ENCODE assay signal across 1 cellular context in the genomic region with DNA sequence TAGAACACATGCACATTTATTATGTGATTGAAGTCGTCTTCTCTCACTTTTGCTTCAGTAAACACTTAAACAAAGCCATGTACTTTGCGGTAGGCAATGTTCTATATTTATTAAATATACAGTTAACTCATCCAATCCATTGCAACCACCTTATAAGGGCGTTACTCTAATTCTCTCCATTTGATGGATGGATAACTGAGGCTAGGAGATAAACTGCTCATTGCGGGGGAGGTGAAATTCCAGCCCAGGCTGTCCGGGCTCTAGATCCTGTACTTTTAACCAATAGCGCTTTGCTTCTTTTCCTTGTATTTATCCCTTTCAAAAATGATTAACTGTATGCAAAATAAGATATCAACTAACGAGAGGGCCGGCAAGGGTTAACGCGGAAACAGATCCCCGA.
TF ChIP-seq lines count a peak whose summit lies in the region.

No MANE protein-coding gene starts in this region.

TF ChIP-seq in SK-N-SH treated with all-trans-retinoic acid at 6 μM for 48 hours, 23 proteins besides CTCF, POLR2A, EP300 and RAD21 (continued from another document):
- TF ChIP-seq POU6F1 (CRISPR knock-in tag; IDR thresholded peaks at IDR 0.05; ENCODE audit: borderline replicate concordance, low read depth) (no peak), ZC3H10 (CRISPR knock-in tag; IDR thresholded peaks at IDR 0.05) (no peak), ARNTL (CRISPR knock-in tag; IDR thresholded peaks at IDR 0.05; ENCODE audit: borderline replicate concordance, low read depth) (no peak), ZNF565 (CRISPR knock-in tag; conservative IDR thresholded peaks at IDR 0.05; ENCODE audit: low read depth) (no peak), ZNF70 (CRISPR knock-in tag; IDR thresholded peaks at IDR 0.05) (no peak), ISL1 (CRISPR knock-in tag; IDR thresholded peaks at IDR 0.05) (no peak), GLIS3 (CRISPR knock-in tag; IDR thresholded peaks at IDR 0.05) (no peak), CSDC2 (CRISPR knock-in tag; IDR thresholded peaks at IDR 0.05) (no peak), ESRRG (CRISPR knock-in tag; IDR thresholded peaks at IDR 0.05) (no peak), TOX (CRISPR knock-in tag; IDR thresholded peaks at IDR 0.05; ENCODE audit: borderline replicate concordance) (no peak), ZFP30 (CRISPR knock-in tag; IDR thresholded peaks at IDR 0.05) (no peak), ZNF8 (CRISPR knock-in tag; IDR thresholded peaks at IDR 0.05) (no peak), PPARA (CRISPR knock-in tag; IDR thresholded peaks at IDR 0.05; ENCODE audit: borderline replicate concordance) (no peak)
- TF ChIP-seq, protein P1, sequence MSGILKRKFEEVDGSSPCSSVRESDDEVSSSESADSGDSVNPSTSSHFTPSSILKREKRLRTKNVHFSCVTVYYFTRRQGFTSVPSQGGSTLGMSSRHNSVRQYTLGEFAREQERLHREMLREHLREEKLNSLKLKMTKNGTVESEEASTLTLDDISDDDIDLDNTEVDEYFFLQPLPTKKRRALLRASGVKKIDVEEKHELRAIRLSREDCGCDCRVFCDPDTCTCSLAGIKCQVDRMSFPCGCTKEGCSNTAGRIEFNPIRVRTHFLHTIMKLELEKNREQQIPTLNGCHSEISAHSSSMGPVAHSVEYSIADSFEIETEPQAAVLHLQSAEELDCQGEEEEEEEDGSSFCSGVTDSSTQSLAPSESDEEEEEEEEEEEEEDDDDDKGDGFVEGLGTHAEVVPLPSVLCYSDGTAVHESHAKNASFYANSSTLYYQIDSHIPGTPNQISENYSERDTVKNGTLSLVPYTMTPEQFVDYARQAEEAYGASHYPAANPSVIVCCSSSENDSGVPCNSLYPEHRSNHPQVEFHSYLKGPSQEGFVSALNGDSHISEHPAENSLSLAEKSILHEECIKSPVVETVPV (CRISPR knock-in tag; IDR thresholded peaks at IDR 0.05): no peak
- TF ChIP-seq, protein P2, sequence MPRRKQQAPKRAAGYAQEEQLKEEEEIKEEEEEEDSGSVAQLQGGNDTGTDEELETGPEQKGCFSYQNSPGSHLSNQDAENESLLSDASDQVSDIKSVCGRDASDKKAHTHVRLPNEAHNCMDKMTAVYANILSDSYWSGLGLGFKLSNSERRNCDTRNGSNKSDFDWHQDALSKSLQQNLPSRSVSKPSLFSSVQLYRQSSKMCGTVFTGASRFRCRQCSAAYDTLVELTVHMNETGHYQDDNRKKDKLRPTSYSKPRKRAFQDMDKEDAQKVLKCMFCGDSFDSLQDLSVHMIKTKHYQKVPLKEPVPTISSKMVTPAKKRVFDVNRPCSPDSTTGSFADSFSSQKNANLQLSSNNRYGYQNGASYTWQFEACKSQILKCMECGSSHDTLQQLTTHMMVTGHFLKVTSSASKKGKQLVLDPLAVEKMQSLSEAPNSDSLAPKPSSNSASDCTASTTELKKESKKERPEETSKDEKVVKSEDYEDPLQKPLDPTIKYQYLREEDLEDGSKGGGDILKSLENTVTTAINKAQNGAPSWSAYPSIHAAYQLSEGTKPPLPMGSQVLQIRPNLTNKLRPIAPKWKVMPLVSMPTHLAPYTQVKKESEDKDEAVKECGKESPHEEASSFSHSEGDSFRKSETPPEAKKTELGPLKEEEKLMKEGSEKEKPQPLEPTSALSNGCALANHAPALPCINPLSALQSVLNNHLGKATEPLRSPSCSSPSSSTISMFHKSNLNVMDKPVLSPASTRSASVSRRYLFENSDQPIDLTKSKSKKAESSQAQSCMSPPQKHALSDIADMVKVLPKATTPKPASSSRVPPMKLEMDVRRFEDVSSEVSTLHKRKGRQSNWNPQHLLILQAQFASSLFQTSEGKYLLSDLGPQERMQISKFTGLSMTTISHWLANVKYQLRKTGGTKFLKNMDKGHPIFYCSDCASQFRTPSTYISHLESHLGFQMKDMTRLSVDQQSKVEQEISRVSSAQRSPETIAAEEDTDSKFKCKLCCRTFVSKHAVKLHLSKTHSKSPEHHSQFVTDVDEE (CRISPR knock-in tag; IDR thresholded peaks at IDR 0.05): no peak
